9 cellular contexts compared by ENCODE assay signal in the genomic region with DNA sequence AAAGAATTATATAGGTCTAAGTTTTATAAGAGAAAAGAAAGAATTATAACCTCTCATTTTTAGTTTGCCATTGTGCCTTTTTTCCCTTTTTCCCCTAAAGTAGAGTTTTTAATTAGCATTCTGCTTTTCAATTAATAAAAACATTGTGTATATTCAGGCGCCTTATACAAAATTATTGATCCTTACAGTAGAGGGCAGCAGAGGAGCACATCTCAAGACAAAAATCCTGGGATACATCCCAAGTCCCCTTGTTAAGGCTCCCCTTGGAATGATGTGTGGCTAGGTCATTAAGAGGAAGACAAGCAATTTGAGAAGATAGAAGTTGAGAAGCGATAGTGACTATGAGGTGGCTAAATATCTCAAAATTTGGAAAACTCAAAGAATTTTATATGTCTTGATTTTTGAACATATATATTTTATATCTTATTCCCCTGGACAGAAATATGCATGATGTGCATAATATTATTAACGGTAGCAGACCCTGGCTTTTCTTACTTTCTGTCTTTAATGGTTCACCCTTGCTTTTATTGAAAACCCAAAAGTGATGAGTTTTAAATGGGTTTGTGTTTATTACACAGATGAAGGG. TPM values are rescaled to one million over a fixed set of nuclear protein-coding genes. Genes with fewer than 3 reads are reported as not detected.
DNase-seq lines count a peak whose midpoint lies in the region; ATAC-seq and TF ChIP-seq lines count a peak whose summit lies in the region.
"Had no signal": no experiment of that assay in that cellular context is flagged by ENCODE, and none has a peak within 500 bp of the region (broad histone marks: within the 10 kb centered on the region; RNA-seq: fewer than 3 reads in every experiment).

No MANE protein-coding gene starts in this region.

- TF ChIP-seq CTCF in right atrium auricular region (IDR thresholded peaks at IDR 0.05) (peak; percentile 54 to 65), esophagus squamous epithelium (IDR thresholded peaks at IDR 0.05) (peak in 4 of 6 experiments; percentile 17 to 49 (median 38)), thoracic aorta (IDR thresholded peaks at IDR 0.05) (peak; percentile 36)

- no peak overlapping the region for H3K27ac Mint-ChIP-seq in stimulated activated naive CD8-positive, alpha-beta T cell treated with anti-CD3 and anti-CD28 coated beads, Interleukin-15, amount 100 ng/mL, for 72 hours
- H3K27ac Mint-ChIP-seq: activated naive CD4-positive, alpha-beta T cell treated with anti-CD3 and anti-CD28 coated beads, Interleukin-2, amount 50 U/mL, for 24 hours had no signal

- H3K4me3 ChIP-seq in right atrium auricular region (no peak overlapping the region), esophagus squamous epithelium (no peak overlapping the region), thoracic aorta (no peak overlapping the region)

- peaks cover 6 to 7% of the 10 kb centered on the region in 2 donors for H3K9me3 Mint-ChIP-seq in stimulated activated naive CD8-positive, alpha-beta T cell treated with anti-CD3 and anti-CD28 coated beads, Interleukin-15, amount 100 ng/mL, for 72 hours
- H3K9me3 Mint-ChIP-seq: activated naive CD4-positive, alpha-beta T cell treated with anti-CD3 and anti-CD28 coated beads, Interleukin-2, amount 50 U/mL, for 24 hours had no signal

- no peaks in the 10 kb centered on the region for H3K27me3 Mint-ChIP-seq in stimulated activated naive CD8-positive, alpha-beta T cell treated with anti-CD3 and anti-CD28 coated beads, Interleukin-15, amount 100 ng/mL, for 72 hours
- H3K27me3 Mint-ChIP-seq: activated naive CD4-positive, alpha-beta T cell treated with anti-CD3 and anti-CD28 coated beads, Interleukin-2, amount 50 U/mL, for 24 hours had no signal

- H3K9me3 ChIP-seq in right atrium auricular region (no peaks in the 10 kb centered on the region), esophagus squamous epithelium (no peaks in the 10 kb centered on the region), thoracic aorta (no peaks in the 10 kb centered on the region)

- 52 to 56% methylated on average over 3 of the region's 3 CpGs for WGBS in esophagus squamous epithelium, 2 donors

- DNase-seq in right atrium auricular region (ENCODE audit: low spot score) (no peak), left cardiac atrium (no peak), NCI-H510A treated with DMSO at 0.1 percent for 48 hours (lab: John Stamatoyannopoulos, UW) (peak; percentile 9), esophagus squamous epithelium (lab: John Stamatoyannopoulos, UW) (no peak), thoracic aorta (ENCODE audit: low spot score) (no peak), midbrain (lab: John Stamatoyannopoulos, UW) (no peak)
- DNase-seq in stimulated activated naive CD8-positive, alpha-beta T cell treated with anti-CD3 and anti-CD28 coated beads, Interleukin-15, amount 100 ng/mL, for 72 hours, result no peak

- intact Hi-C loops in left cardiac atrium (cut with DNase I) (loop anchor here in 1 of 2 donors (5.0 kb wide), 1 partner anchor 1237 kb away; no protein-coding TSS in a partner anchor), esophagus squamous epithelium (cut with DNase I) (no loop called here)

- H3K4me3 Mint-ChIP-seq in stimulated activated naive CD8-positive, alpha-beta T cell treated with anti-CD3 and anti-CD28 coated beads, Interleukin-15, amount 100 ng/mL, for 72 hours, result no peak overlapping the region
- H3K4me3 Mint-ChIP-seq: activated naive CD4-positive, alpha-beta T cell treated with anti-CD3 and anti-CD28 coated beads, Interleukin-2, amount 50 U/mL, for 24 hours had no signal

- no peaks in the 10 kb centered on the region for H3K4me1 Mint-ChIP-seq in stimulated activated naive CD8-positive, alpha-beta T cell treated with anti-CD3 and anti-CD28 coated beads, Interleukin-15, amount 100 ng/mL, for 72 hours
- H3K4me1 Mint-ChIP-seq: activated naive CD4-positive, alpha-beta T cell treated with anti-CD3 and anti-CD28 coated beads, Interleukin-2, amount 50 U/mL, for 24 hours had no signal

- H3K36me3 ChIP-seq in right atrium auricular region (no peaks in the 10 kb centered on the region), esophagus squamous epithelium (no peaks in the 10 kb centered on the region), thoracic aorta (no peaks in the 10 kb centered on the region)

- H3K4me1 ChIP-seq in right atrium auricular region (no peaks in the 10 kb centered on the region), esophagus squamous epithelium (no peaks in the 10 kb centered on the region), thoracic aorta (ENCODE audit: control insufficient read depth in 1 of 2, low read depth in 2 of 2) (no peaks in the 10 kb centered on the region)

- H3K27ac ChIP-seq in right atrium auricular region, result no peak overlapping the region
- H3K27ac ChIP-seq in esophagus squamous epithelium, result no peak overlapping the region
- no peak overlapping the region for H3K27ac ChIP-seq in thoracic aorta

- no peak for TF ChIP-seq POLR2A in esophagus squamous epithelium (IDR thresholded peaks at IDR 0.05)

- ATAC-seq in left cardiac atrium (no peak), thoracic aorta (ENCODE audit: insufficient number of reproducible peaks, low FRiP score, low read depth) (no peak), GM21528 (IDR thresholded peaks at IDR 0.05; ENCODE audit: low FRiP score, unreplicated experiment) (no peak)
- ATAC-seq in stimulated activated naive CD8-positive, alpha-beta T cell treated with anti-CD3 and anti-CD28 coated beads, Interleukin-15, amount 100 ng/mL, for 72 hours, result no peak

- H3K27me3 ChIP-seq in right atrium auricular region (no peaks in the 10 kb centered on the region), esophagus squamous epithelium (no peaks in the 10 kb centered on the region), thoracic aorta (replicated peaks; ENCODE audit: insufficient read depth) (no peaks in the 10 kb centered on the region)

RNA-seq across cellular contexts. Expression of gene TPK1, which starts 19.1 kb away (rescaled TPM):
- 1 to 10 TPM; 4.1 to 6.4 TPM for total RNA-seq in right atrium auricular region
- 1 to 10 TPM; 6.9 to 7.3 TPM for total RNA-seq in left cardiac atrium
- 1 to 10 TPM; 2.3 to 8.4 (median 2.7) TPM for total RNA-seq in esophagus squamous epithelium
- 10 to 100 TPM; 13.3 to 21.2 TPM for total RNA-seq in thoracic aorta
